8 cellular contexts compared by ENCODE assay signal in the genomic region with DNA sequence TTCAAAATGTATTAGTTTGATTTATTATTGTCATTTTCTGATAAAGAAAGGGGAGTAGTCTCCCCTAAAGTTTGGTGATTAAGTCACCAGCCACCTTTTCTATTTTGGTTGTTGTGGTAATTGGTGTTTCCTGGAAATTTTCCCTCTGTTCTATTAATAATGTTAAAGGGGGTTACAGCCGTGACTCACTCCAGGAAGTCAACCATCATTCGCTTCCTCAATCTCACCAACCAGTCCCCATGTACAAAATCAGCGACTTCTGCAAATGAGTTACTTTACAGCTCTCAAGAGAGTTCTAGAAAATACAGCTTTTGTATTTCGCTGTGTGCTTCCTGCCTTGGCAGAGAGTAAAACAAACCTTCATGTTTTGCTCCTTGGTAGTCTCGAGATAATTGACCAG.
DNase-seq lines count a peak whose midpoint lies in the region; ATAC-seq and TF ChIP-seq lines count a peak whose summit lies in the region.

No MANE protein-coding gene starts in this region.

- no peaks in the 10 kb centered on the region for H3K27me3 ChIP-seq in neutrophil

- H3K4me3 Mint-ChIP-seq in IgD-negative memory B cell (peak overlapping the region; percentile 48 to 74 (median 62)), progenitor cell of endocrine pancreas (ENCODE audit: low read depth) (no peak overlapping the region)

- H3K27me3 Mint-ChIP-seq in IgD-negative memory B cell (no peaks in the 10 kb centered on the region), progenitor cell of endocrine pancreas (no peaks in the 10 kb centered on the region)

- peak; percentile 87 for ATAC-seq in GM21528 (IDR thresholded peaks at IDR 0.05; ENCODE audit: low FRiP score, unreplicated experiment)

- peak; percentile 60 for DNase-seq in GF-D8 (lab: John Stamatoyannopoulos, UW)
- DNase-seq in activated gamma-delta T cell treated with anti-CD3 and anti-CD28 coated beads, Interleukin-2, amount 50 U/mL, for 16 hours (ENCODE audit: low read depth) = peak; percentile 18
- no peak for DNase-seq in progenitor cell of endocrine pancreas (ENCODE audit: low spot score, unreplicated experiment)
- DNase-seq in iPS-NIHi11 (ENCODE audit: low spot score) = no peak
- DNase-seq in T1000 (lab: John Stamatoyannopoulos, UW) = no peak

- no peaks in the 10 kb centered on the region for H3K36me3 ChIP-seq in neutrophil

- H3K27ac Mint-ChIP-seq in IgD-negative memory B cell = peak overlapping the region; percentile 75 to 94 (median 86)
- no peak overlapping the region for H3K27ac Mint-ChIP-seq in progenitor cell of endocrine pancreas

- H3K4me3 ChIP-seq in neutrophil (ENCODE audit: low read depth in 1 of 2, low read length in 1 of 2) = peak overlapping the region in 1 of 2 experiments; percentile 28

- H3K9me3 Mint-ChIP-seq in IgD-negative memory B cell = no peaks in the 10 kb centered on the region
- H3K9me3 Mint-ChIP-seq in progenitor cell of endocrine pancreas (ENCODE audit: low read depth) = no peaks in the 10 kb centered on the region

- H3K9me3 ChIP-seq in neutrophil = no peaks in the 10 kb centered on the region

- TF ChIP-seq CTCF in neutrophil (IDR thresholded peaks at IDR 0.05) (no peak), progenitor cell of endocrine pancreas (IDR thresholded peaks at IDR 0.05; ENCODE audit: unreplicated experiment) (no peak)

- peak overlapping the region; percentile 76 for H3K27ac ChIP-seq in neutrophil

- H3K4me1 Mint-ChIP-seq in IgD-negative memory B cell (peaks cover 48 to 78% (median 54%) of the 10 kb centered on the region in 3 donors), progenitor cell of endocrine pancreas (ENCODE audit: low read depth) (peaks cover 10% of the 10 kb centered on the region)

- H3K36me3 Mint-ChIP-seq in IgD-negative memory B cell = peaks cover 1% of the 10 kb centered on the region
- H3K36me3 Mint-ChIP-seq in progenitor cell of endocrine pancreas (ENCODE audit: insufficient read depth) = peaks cover 3% of the 10 kb centered on the region

- H3K4me1 ChIP-seq in neutrophil (ENCODE audit: control insufficient read depth in 1 of 2, insufficient read depth in 1 of 2, low read depth in 1 of 2, low read length in 1 of 2) = peaks cover 38% of the 10 kb centered on the region in 2 experiments

Comparison
In these comparisons a context has a peak if more than half of its experiments do, and no peak if none do; other contexts are left out.
1. DNase-seq: peak in GF-D8 (single experiment) and activated gamma-delta T cell treated with anti-CD3 and anti-CD28 coated beads, Interleukin-2, amount 50 U/mL, for 16 hours (single experiment); none in progenitor cell of endocrine pancreas (single experiment), iPS-NIHi11 (single experiment) and T1000 (single experiment).